ENCODE assay signal across 31 cellular contexts in genomic region chr6:111471533-111471932, GRCh38.
"Had no signal": no experiment of that assay in that cellular context is flagged by ENCODE, and none has a peak within 500 bp of the region (broad histone marks: within the 10 kb centered on the region; RNA-seq: fewer than 3 reads in every experiment).

No MANE protein-coding gene starts in this region.

- H3K27me3 Mint-ChIP-seq: activated CD4-positive, alpha-beta memory T cell treated with anti-CD3 and anti-CD28 coated beads for 36 hours; activated CD4-positive, alpha-beta T cell treated with anti-CD3 and anti-CD28 coated beads, Interleukin-2, amount 10 ng/mL, durations not matched to agents 7 days and 5 days; activated naive CD8-positive, alpha-beta T cell treated with anti-CD3 and anti-CD28 coated beads, Interleukin-2, amount 10 ng/mL, durations not matched to agents 7 days and 5 days had no signal

- H3K36me3 ChIP-seq: Peyer's patch had no signal

- ATAC-seq: body of pancreas, K562, WTC11 had no signal

- H3K4me1 ChIP-seq: ascending aorta, body of pancreas, Peyer's patch, SJCRH30 had no signal

- H3K4me3 Mint-ChIP-seq: activated CD4-positive, alpha-beta memory T cell treated with anti-CD3 and anti-CD28 coated beads for 36 hours; activated CD4-positive, alpha-beta T cell treated with anti-CD3 and anti-CD28 coated beads, Interleukin-2, amount 10 ng/mL, durations not matched to agents 7 days and 5 days; activated naive CD8-positive, alpha-beta T cell treated with anti-CD3 and anti-CD28 coated beads, Interleukin-2, amount 10 ng/mL, durations not matched to agents 7 days and 5 days; WTC11 had no signal

- DNase-seq: activated CD4-positive, alpha-beta memory T cell treated with anti-CD3 and anti-CD28 coated beads for 36 hours; activated CD4-positive, alpha-beta T cell treated with anti-CD3 and anti-CD28 coated beads, Interleukin-2, amount 10 ng/mL, durations not matched to agents 7 days and 5 days; activated CD4-positive, CD25-positive, alpha-beta regulatory T cell treated with anti-CD3 and anti-CD28 coated beads, Interleukin-2, amount 50 U/mL, for 72 hours; activated CD8-positive, alpha-beta memory T cell treated with anti-CD3 and anti-CD28 coated beads, Interleukin-2, amount 50 U/mL, for 4 hours; activated effector memory CD4-positive, alpha-beta T cell treated with Interleukin-2 at 50 U/mL for 16 hours; activated naive CD4-positive, alpha-beta T cell treated with Interleukin-2 at 50 U/mL for 16 hours; activated naive CD8-positive, alpha-beta T cell treated with anti-CD3 and anti-CD28 coated beads, Interleukin-2, amount 10 ng/mL, durations not matched to agents 7 days and 5 days; activated T-cell treated with anti-CD3 and anti-CD28 coated beads, Interleukin-2, amount 50 U/mL, for 1 hour; amniotic stem cell; body of pancreas; central memory CD4-positive, alpha-beta T cell; Karpas-422; MM.1S; NCI-H1105; NCI-H1436; NCI-H1694 treated with DMSO at 0.1 percent for 48 hours; NCI-H2029 treated with DMSO at 0.1 percent for 48 hours; NCI-H345; NCI-H510A; NCI-H526 treated with DMSO at 0.1 percent for 48 hours; NCI-H82; OCI-M1; Peyer's patch; Right ventricle myocardium superior; SJCRH30; SK-N-SH; T-helper 9 cell had no signal

- H3K27ac Mint-ChIP-seq: activated CD4-positive, alpha-beta memory T cell treated with anti-CD3 and anti-CD28 coated beads for 36 hours; activated CD4-positive, alpha-beta T cell treated with anti-CD3 and anti-CD28 coated beads, Interleukin-2, amount 10 ng/mL, durations not matched to agents 7 days and 5 days; activated naive CD8-positive, alpha-beta T cell treated with anti-CD3 and anti-CD28 coated beads, Interleukin-2, amount 10 ng/mL, durations not matched to agents 7 days and 5 days; WTC11 had no signal

- H3K27me3 ChIP-seq: ascending aorta, body of pancreas, Peyer's patch, SJCRH30 had no signal

- H3K9me3 ChIP-seq: ascending aorta, body of pancreas, Peyer's patch, SJCRH30, SK-N-SH had no signal

- H3K27ac ChIP-seq: ascending aorta, body of pancreas, Peyer's patch, RWPE1, SJCRH30 had no signal

- H3K36me3 Mint-ChIP-seq: WTC11 had no signal

- H3K4me3 ChIP-seq: ascending aorta, body of pancreas, K562, Peyer's patch, SJCRH30 had no signal

- H3K9me3 Mint-ChIP-seq: activated CD4-positive, alpha-beta memory T cell treated with anti-CD3 and anti-CD28 coated beads for 36 hours; activated CD4-positive, alpha-beta T cell treated with anti-CD3 and anti-CD28 coated beads, Interleukin-2, amount 10 ng/mL, durations not matched to agents 7 days and 5 days; activated naive CD8-positive, alpha-beta T cell treated with anti-CD3 and anti-CD28 coated beads, Interleukin-2, amount 10 ng/mL, durations not matched to agents 7 days and 5 days; WTC11 had no signal
